In the genomic region with DNA sequence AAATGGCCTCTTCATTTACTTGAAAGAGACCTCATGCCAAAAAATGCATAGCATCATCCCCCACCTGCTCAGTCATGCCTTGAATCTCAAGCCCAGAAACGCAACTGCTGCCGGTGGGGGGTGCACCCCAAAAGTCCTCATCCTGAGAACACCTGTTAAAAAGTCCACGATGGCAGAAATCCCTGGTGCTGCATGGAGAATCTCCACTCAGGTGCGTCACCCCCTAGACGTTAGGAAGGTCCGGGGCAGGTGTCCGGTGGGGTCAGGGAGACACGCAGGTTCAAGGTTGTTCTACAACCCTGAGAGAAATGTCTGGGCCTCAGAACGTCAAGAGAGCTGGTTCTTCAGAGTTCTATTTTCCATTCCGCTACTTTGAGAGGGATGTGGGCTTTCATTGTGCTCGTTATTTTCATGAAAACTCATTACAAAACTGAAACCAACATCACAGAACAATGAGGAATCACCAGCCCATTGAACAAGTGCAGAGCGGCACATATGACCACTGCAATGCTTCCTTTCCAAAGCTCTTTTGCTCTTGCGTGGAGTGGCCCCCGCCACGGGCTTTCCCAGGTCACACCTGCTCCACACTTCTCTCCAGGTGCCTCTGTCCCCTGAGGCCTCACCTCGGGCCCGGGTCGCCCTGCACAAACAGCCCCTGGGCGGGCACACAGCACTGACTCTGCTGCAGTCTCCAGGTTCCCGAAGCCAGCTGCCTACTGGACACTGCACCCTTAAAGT, we compare ENCODE assay signal across 8 cellular contexts.
DNase-seq lines count a peak whose midpoint lies in the region; ATAC-seq, FAIRE-seq and TF ChIP-seq lines count a peak whose summit lies in the region.

No MANE protein-coding gene starts in this region.

- no peaks in the 10 kb centered on the region for H3K9me3 Mint-ChIP-seq in activated T-cell treated with anti-CD3 and anti-CD28 coated beads, Interleukin-2, amount 50 U/mL, for 24 hours
- H3K9me3 Mint-ChIP-seq in stimulated activated naive B cell treated with anti-CD40 and anti-IgM and Interleukin-4, amounts not matched to agents 10 μg/mL and 1 μg/mL and 100 μg/mL, for 72 hours: peaks cover 0 to 1% of the 10 kb centered on the region in 2 donors

- ATAC-seq in GM19324 (IDR thresholded peaks at IDR 0.05; ENCODE audit: low FRiP score, unreplicated experiment): peak; percentile 78
- peak; percentile 90 for ATAC-seq in HG03342 (IDR thresholded peaks at IDR 0.05; ENCODE audit: unreplicated experiment)
- peak; percentile 94 for ATAC-seq in stimulated activated naive B cell treated with anti-CD40 and anti-IgM and Interleukin-4, amounts not matched to agents 10 μg/mL and 1 μg/mL and 100 μg/mL, for 72 hours (replicated peaks)

- intact Hi-C loops in kidney (cut with DNase I): no loop called here

- H3K27ac Mint-ChIP-seq in activated T-cell treated with anti-CD3 and anti-CD28 coated beads, Interleukin-2, amount 50 U/mL, for 24 hours: peak overlapping the region; percentile 97
- peak overlapping the region; percentile 97 for H3K27ac Mint-ChIP-seq in stimulated activated naive B cell treated with anti-CD40 and anti-IgM and Interleukin-4, amounts not matched to agents 10 μg/mL and 1 μg/mL and 100 μg/mL, for 72 hours

- H3K36me3 ChIP-seq in kidney (ENCODE audit: control insufficient read depth in 1 of 2, insufficient read depth in 2 of 2, low read length in 2 of 2): no peaks in the 10 kb centered on the region

- no peak for FAIRE-seq in kidney (lab: Jason Lieb, UNC)

- peak overlapping the region in 1 of 2 donors; percentile 16 for H3K9ac ChIP-seq in kidney (ENCODE audit: low read length in 2 of 2)

- no peaks in the 10 kb centered on the region for H3K9me3 ChIP-seq in kidney (ENCODE audit: control insufficient read depth in 1 of 2, low read length in 2 of 2)

- DNase-seq in activated T-cell treated with anti-CD3 and anti-CD28 coated beads, Interleukin-2, amount 50 U/mL, for 24 hours: peak; percentile 72
- no peak for DNase-seq in kidney
- peak; percentile 57 for DNase-seq in stimulated activated naive B cell treated with anti-CD40 and anti-IgM and Interleukin-4, amounts not matched to agents 10 μg/mL and 1 μg/mL and 100 μg/mL, for 72 hours
- no peak for DNase-seq in H4 (ENCODE audit: low spot score)
- no peak for DNase-seq in SW 1271 (lab: John Stamatoyannopoulos, UW)

- H3K4me1 ChIP-seq in kidney (ENCODE audit: control insufficient read depth in 1 of 2, insufficient read depth in 1 of 2, low read depth in 1 of 2, low read length in 2 of 2): peaks cover 23 to 29% of the 10 kb centered on the region in 2 donors

- H3K27ac ChIP-seq in C4-2B (peak overlapping the region; percentile 10; the same call in 1 of the 2 replicates), kidney (ENCODE audit: low read depth in 2 of 2, low read length in 2 of 2) (peak overlapping the region; percentile 34 to 88)

- H3K4me1 Mint-ChIP-seq in activated T-cell treated with anti-CD3 and anti-CD28 coated beads, Interleukin-2, amount 50 U/mL, for 24 hours (ENCODE audit: low read depth): peaks cover 53% of the 10 kb centered on the region
- H3K4me1 Mint-ChIP-seq in stimulated activated naive B cell treated with anti-CD40 and anti-IgM and Interleukin-4, amounts not matched to agents 10 μg/mL and 1 μg/mL and 100 μg/mL, for 72 hours: peaks cover 33 to 46% of the 10 kb centered on the region in 2 donors

- TF ChIP-seq CTCF in C4-2B (conservative IDR thresholded peaks at IDR 0.05) (no peak), kidney (IDR thresholded peaks at IDR 0.05; ENCODE audit: borderline replicate concordance, extremely low read depth, insufficient read depth) (no peak)

- H3K36me3 Mint-ChIP-seq in activated T-cell treated with anti-CD3 and anti-CD28 coated beads, Interleukin-2, amount 50 U/mL, for 24 hours (ENCODE audit: low read depth): no peaks in the 10 kb centered on the region
- no peaks in the 10 kb centered on the region for H3K36me3 Mint-ChIP-seq in stimulated activated naive B cell treated with anti-CD40 and anti-IgM and Interleukin-4, amounts not matched to agents 10 μg/mL and 1 μg/mL and 100 μg/mL, for 72 hours

- peak overlapping the region; percentile 69 for H3K4me3 Mint-ChIP-seq in activated T-cell treated with anti-CD3 and anti-CD28 coated beads, Interleukin-2, amount 50 U/mL, for 24 hours
- H3K4me3 Mint-ChIP-seq in stimulated activated naive B cell treated with anti-CD40 and anti-IgM and Interleukin-4, amounts not matched to agents 10 μg/mL and 1 μg/mL and 100 μg/mL, for 72 hours: peak overlapping the region; percentile 63 to 70

- no peaks in the 10 kb centered on the region for H3K27me3 Mint-ChIP-seq in activated T-cell treated with anti-CD3 and anti-CD28 coated beads, Interleukin-2, amount 50 U/mL, for 24 hours
- no peaks in the 10 kb centered on the region for H3K27me3 Mint-ChIP-seq in stimulated activated naive B cell treated with anti-CD40 and anti-IgM and Interleukin-4, amounts not matched to agents 10 μg/mL and 1 μg/mL and 100 μg/mL, for 72 hours

- no peak overlapping the region for H3K4me3 ChIP-seq in kidney (ENCODE audit: low read length in 2 of 2)

Comparison
In these comparisons a context has a peak if more than half of its experiments do, and no peak if none do; other contexts are left out.
1. DNase-seq: peak in activated T-cell treated with anti-CD3 and anti-CD28 coated beads, Interleukin-2, amount 50 U/mL, for 24 hours (single experiment) and stimulated activated naive B cell treated with anti-CD40 and anti-IgM and Interleukin-4, amounts not matched to agents 10 μg/mL and 1 μg/mL and 100 μg/mL, for 72 hours (single experiment); none in kidney (single experiment), H4 (single experiment) and SW 1271 (0 of 2).
2. Peak in every context shown above with its lines, with median percentiles within 50 percentile points of each other: ATAC-seq.